ENCODE assay signal across 1 cellular context in the genomic region with DNA sequence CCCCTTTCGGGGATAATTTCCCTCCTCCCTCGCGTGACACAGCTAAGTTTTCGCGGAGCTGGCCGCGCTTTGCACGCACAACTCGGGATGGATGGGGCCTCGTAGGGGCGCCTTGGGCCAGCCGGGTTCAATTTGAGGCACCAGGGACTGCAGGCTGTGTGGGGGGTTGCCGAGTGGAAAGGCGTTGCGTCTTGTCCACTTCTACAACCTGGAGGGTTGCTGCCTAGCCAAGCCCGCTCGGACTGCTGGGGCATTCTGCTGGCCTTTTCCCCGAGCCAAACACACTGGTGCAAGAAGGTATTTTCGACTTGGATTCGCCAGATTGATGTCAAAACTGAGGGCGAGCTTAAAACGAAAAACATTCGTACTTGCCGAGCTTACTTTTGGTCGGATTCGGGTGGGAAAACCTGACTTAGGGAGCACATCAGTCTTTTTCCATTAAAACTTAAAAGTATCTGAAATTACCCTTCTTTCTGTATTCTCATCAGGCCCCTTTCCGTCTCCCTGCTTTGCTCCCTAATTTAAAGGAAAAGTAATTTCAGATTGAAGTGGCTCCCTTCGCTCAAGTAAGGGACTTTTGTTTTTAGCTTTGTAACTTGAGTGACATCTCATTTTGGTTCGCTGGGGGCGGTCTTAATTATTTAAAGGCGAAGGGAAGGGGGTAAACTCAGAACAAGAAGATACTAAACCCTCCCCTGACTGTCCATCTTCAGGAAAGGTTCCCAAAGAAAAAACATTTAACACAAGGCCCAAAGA.
TF ChIP-seq lines count a peak whose summit lies in the region.

No MANE protein-coding gene starts in this region.

TF ChIP-seq in HepG2, 621 proteins besides CTCF, POLR2A, EP300 and RAD21 (continued from another document and continues in another):
- TF ChIP-seq, protein P1, sequence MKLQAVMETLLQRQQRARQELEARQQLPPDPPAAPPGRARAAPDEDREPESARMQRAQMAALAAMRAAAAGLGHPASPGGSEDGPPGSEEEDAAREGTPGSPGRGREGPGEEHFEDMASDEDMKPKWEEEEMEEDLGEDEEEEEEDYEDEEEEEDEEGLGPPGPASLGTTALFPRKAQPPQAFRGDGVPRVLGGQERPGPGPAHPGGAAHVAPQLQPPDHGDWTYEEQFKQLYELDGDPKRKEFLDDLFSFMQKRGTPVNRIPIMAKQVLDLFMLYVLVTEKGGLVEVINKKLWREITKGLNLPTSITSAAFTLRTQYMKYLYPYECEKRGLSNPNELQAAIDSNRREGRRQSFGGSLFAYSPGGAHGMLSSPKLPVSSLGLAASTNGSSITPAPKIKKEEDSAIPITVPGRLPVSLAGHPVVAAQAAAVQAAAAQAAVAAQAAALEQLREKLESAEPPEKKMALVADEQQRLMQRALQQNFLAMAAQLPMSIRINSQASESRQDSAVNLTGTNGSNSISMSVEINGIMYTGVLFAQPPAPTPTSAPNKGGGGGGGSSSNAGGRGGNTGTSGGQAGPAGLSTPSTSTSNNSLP (IDR thresholded peaks at IDR 0.05; ENCODE audit: low read depth, low read length) = no peak
- peak; percentile 38; the same call in 1 of the 2 replicates for TF ChIP-seq ARID4A (CRISPR knock-in tag; IDR thresholded peaks at IDR 0.05; ENCODE audit: borderline replicate concordance)
- TF ChIP-seq, protein P2, sequence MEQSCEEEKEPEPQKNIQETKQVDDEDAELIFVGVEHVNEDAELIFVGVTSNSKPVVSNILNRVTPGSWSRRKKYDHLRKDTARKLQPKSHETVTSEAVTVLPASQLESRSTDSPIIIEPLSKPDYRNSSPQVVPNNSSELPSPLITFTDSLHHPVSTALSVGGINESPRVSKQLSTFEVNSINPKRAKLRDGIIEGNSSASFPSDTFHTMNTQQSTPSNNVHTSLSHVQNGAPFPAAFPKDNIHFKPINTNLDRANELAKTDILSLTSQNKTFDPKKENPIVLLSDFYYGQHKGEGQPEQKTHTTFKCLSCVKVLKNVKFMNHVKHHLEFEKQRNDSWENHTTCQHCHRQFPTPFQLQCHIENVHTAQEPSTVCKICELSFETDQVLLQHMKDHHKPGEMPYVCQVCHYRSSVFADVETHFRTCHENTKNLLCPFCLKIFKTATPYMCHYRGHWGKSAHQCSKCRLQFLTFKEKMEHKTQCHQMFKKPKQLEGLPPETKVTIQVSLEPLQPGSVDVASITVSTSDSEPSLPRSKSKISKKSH (CRISPR knock-in tag; IDR thresholded peaks at IDR 0.05; ENCODE audit: borderline replicate concordance) = peak; percentile 29; the same call in 1 of the 2 replicates
- 0 out of 2 replicates have a peak, but pooled peaks have one; percentile 25 for TF ChIP-seq TBX2 (CRISPR knock-in tag; IDR thresholded peaks at IDR 0.05; ENCODE audit: borderline replicate concordance)
- TF ChIP-seq RERE (CRISPR knock-in tag; IDR thresholded peaks at IDR 0.05; ENCODE audit: low read depth) = no peak
- no peak for TF ChIP-seq ZNF780A (CRISPR knock-in tag; IDR thresholded peaks at IDR 0.05)
- TF ChIP-seq, protein P3, sequence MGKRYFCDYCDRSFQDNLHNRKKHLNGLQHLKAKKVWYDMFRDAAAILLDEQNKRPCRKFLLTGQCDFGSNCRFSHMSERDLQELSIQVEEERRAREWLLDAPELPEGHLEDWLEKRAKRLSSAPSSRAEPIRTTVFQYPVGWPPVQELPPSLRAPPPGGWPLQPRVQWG (CRISPR knock-in tag; IDR thresholded peaks at IDR 0.05; ENCODE audit: borderline replicate concordance, low read depth) = no peak
- TF ChIP-seq HNRNPLL (IDR thresholded peaks at IDR 0.05; ENCODE audit: low read depth, low read length, poor library complexity, severe bottlenecking) = peak; percentile 61
- TF ChIP-seq, protein P4, sequence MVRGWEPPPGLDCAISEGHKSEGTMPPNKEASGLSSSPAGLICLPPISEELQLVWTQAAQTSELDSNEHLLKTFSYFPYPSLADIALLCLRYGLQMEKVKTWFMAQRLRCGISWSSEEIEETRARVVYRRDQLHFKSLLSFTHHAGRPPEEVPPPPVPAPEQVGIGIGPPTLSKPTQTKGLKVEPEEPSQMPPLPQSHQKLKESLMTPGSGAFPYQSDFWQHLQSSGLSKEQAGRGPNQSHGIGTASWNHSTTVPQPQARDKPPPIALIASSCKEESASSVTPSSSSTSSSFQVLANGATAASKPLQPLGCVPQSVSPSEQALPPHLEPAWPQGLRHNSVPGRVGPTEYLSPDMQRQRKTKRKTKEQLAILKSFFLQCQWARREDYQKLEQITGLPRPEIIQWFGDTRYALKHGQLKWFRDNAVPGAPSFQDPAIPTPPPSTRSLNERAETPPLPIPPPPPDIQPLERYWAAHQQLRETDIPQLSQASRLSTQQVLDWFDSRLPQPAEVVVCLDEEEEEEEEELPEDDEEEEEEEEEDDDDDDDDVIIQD (CRISPR knock-in tag; IDR thresholded peaks at IDR 0.05; ENCODE audit: low read depth) = no peak
- TF ChIP-seq YEATS4 (CRISPR knock-in tag; IDR thresholded peaks at IDR 0.05; ENCODE audit: borderline replicate concordance) = 0 out of 2 replicates have a peak, but pooled peaks have one; percentile 28
- no peak for TF ChIP-seq ATF6 (CRISPR knock-in tag; conservative IDR thresholded peaks at IDR 0.05)
- no peak for TF ChIP-seq ZBTB34 (CRISPR knock-in tag; IDR thresholded peaks at IDR 0.05)
- TF ChIP-seq CREB1 (IDR thresholded peaks at IDR 0.05) = no peak
- TF ChIP-seq CREB1 (CRISPR knock-in tag; IDR thresholded peaks at IDR 0.05) = no peak
- no peak for TF ChIP-seq SMAD3 (CRISPR knock-in tag; IDR thresholded peaks at IDR 0.05)
- TF ChIP-seq ZNF704 (CRISPR knock-in tag; IDR thresholded peaks at IDR 0.05; ENCODE audit: borderline replicate concordance) = peak; percentile 39; the same call in 1 of the 2 replicates
- no peak for TF ChIP-seq ZFYVE20 (CRISPR knock-in tag; IDR thresholded peaks at IDR 0.05; ENCODE audit: borderline replicate concordance, low read depth)
- no peak; the same call in 1 of the 2 replicates for TF ChIP-seq TFE3 (CRISPR knock-in tag; IDR thresholded peaks at IDR 0.05)
- no peak for TF ChIP-seq NR2F6 (IDR thresholded peaks at IDR 0.05)
- TF ChIP-seq NR2F6 (CRISPR knock-in tag; IDR thresholded peaks at IDR 0.05) = no peak
- TF ChIP-seq JUND (CRISPR knock-in tag; IDR thresholded peaks at IDR 0.05) = no peak
- 0 out of 2 replicates have a peak, but pooled peaks have one; percentile 48 for TF ChIP-seq ZNF772 (CRISPR knock-in tag; IDR thresholded peaks at IDR 0.05)
- peak; percentile 24 for TF ChIP-seq HNRNPK (IDR thresholded peaks at IDR 0.05; ENCODE audit: low read depth, low read length, poor library complexity, severe bottlenecking)
